1 cellular context compared by ENCODE assay signal in genomic region chr19:32735936-32736335, GRCh38.
A peak's percentile ranks its signal among the peaks of the same experiment; 100 is the strongest.
TF ChIP-seq lines count a peak whose summit lies in the region.

No MANE protein-coding gene starts in this region.

TF ChIP-seq in K562, 482 proteins besides CTCF, POLR2A, EP300 and RAD21:
- TF ChIP-seq ZBTB34 (CRISPR knock-in tag; IDR thresholded peaks at IDR 0.05) (no peak), TEAD1 (CRISPR knock-in tag; IDR thresholded peaks at IDR 0.05) (no peak), THAP7 (CRISPR knock-in tag; IDR thresholded peaks at IDR 0.05) (no peak), MYNN (IDR thresholded peaks at IDR 0.05) (peak; percentile 77; the same call in 1 of the 2 replicates), MYNN (CRISPR knock-in tag; IDR thresholded peaks at IDR 0.05) (no peak), ZFP36 (IDR thresholded peaks at IDR 0.05; ENCODE audit: low read depth, low read length, partially characterized antibody) (no peak), SMARCB1 (IDR thresholded peaks at IDR 0.05; ENCODE audit: insufficient read length, low read depth) (no peak), RFX5 (IDR thresholded peaks at IDR 0.05; ENCODE audit: low read depth, low read length) (no peak)
